ENCODE assay signal across 19 cellular contexts in the genomic region with DNA sequence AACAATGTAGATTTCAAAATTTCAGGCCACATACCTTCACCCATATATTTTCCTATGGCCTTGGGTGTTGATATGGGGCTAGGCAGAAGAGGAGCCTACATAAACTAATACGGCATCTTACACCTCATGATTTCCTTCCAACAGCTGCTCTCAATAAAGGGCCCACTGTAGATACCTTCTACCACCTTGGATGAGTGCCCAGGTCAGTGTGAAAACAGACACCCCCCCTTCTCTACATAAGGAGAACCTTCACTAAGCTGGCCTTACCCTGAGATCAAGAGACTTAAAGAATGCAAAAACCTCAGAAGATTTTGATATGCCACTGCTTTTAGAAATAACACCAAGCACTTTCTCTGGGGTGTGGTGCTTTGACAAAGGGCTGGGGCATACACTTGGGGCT. TPM values are rescaled to one million over a fixed set of nuclear protein-coding genes. Genes with fewer than 3 reads are reported as not detected.
A peak's percentile ranks its signal among the peaks of the same experiment; 100 is the strongest.
DNase-seq lines count a peak whose midpoint lies in the region; ATAC-seq and TF ChIP-seq lines count a peak whose summit lies in the region.
"Had no signal": no experiment of that assay in that cellular context is flagged by ENCODE, and none has a peak within 500 bp of the region (broad histone marks: within the 10 kb centered on the region; RNA-seq: fewer than 3 reads in every experiment).

No MANE protein-coding gene starts in this region.

- TF ChIP-seq CTCF in gastrocnemius medialis (IDR thresholded peaks at IDR 0.05 in 4 of 5, conservative IDR thresholded peaks at IDR 0.05 in 1 of 5): no peak

- no peaks in the 10 kb centered on the region for H3K27me3 Mint-ChIP-seq in CD8-positive, alpha-beta memory T cell
- no peaks in the 10 kb centered on the region for H3K27me3 Mint-ChIP-seq in central memory CD8-positive, alpha-beta T cell
- H3K27me3 Mint-ChIP-seq: activated CD4-positive, alpha-beta T cell treated with anti-CD3 and anti-CD28 coated beads for 36 hours; activated naive CD8-positive, alpha-beta T cell had no signal

- H3K27ac Mint-ChIP-seq in CD8-positive, alpha-beta memory T cell: peak overlapping the region; percentile 78 to 97 (median 91)
- H3K27ac Mint-ChIP-seq in central memory CD8-positive, alpha-beta T cell (ENCODE audit: low read depth): peak overlapping the region; percentile 86
- H3K27ac Mint-ChIP-seq: activated CD4-positive, alpha-beta T cell treated with anti-CD3 and anti-CD28 coated beads for 36 hours; activated naive CD8-positive, alpha-beta T cell; nephron progenitor cell had no signal

- TF ChIP-seq POLR2A in gastrocnemius medialis (IDR thresholded peaks at IDR 0.05): no peak

- peak; percentile 15 for DNase-seq in DMS 273 (lab: John Stamatoyannopoulos, UW; ENCODE audit: unreplicated experiment)
- DNase-seq in DMS 273 treated with DMSO at 0.1 percent for 48 hours (lab: John Stamatoyannopoulos, UW): no peak
- DNase-seq in CD8-positive, alpha-beta memory T cell: no peak
- no peak for DNase-seq in central memory CD8-positive, alpha-beta T cell (ENCODE audit: low spot score in 2 of 2)
- no peak for DNase-seq in gastrocnemius medialis
- DNase-seq in NCI-H345 (lab: John Stamatoyannopoulos, UW): no peak
- no peak for DNase-seq in occipital lobe (lab: John Stamatoyannopoulos, UW)
- DNase-seq in NCI-H524 treated with DMSO at 0.1 percent for 48 hours (lab: John Stamatoyannopoulos, UW): no peak
- DNase-seq: activated CD4-positive, alpha-beta T cell treated with anti-CD3 and anti-CD28 coated beads for 36 hours; glutamatergic neuron; left cardiac atrium; mesendoderm; NCI-H1105; nephron progenitor cell; stimulated activated CD4-positive, alpha-beta T cell treated with anti-CD3 and anti-CD28 coated beads, Interleukin-2, amount 100 ng/mL, for 24 hours; stomach; upper lobe of right lung had no signal

- CTCF ChIA-PET in CD8-positive, alpha-beta memory T cell (lab: Charles Lee): interaction anchor here (1.7 to 3.4 kb wide), 4 partner anchors 9 to 43 kb away, joined by 4 to 16 read pairs (median 12); partner anchors contain the start of gene SH3BP5

- ATAC-seq in central memory CD8-positive, alpha-beta T cell (replicated peaks; ENCODE audit: extremely low read depth, poor library complexity, severe bottlenecking): no peak
- no peak for ATAC-seq in gastrocnemius medialis
- ATAC-seq: activated CD4-positive, alpha-beta T cell treated with anti-CD3 and anti-CD28 coated beads for 36 hours; left cardiac atrium; upper lobe of right lung had no signal

- H3K36me3 ChIP-seq in CD8-positive, alpha-beta memory T cell (ENCODE audit: insufficient read depth, low read length): no peaks in the 10 kb centered on the region
- no peaks in the 10 kb centered on the region for H3K36me3 ChIP-seq in gastrocnemius medialis
- H3K36me3 ChIP-seq: stomach, upper lobe of right lung had no signal

- H3K27me3 ChIP-seq in CD8-positive, alpha-beta memory T cell (ENCODE audit: insufficient read depth, low read length, poor library complexity, severe bottlenecking): no peaks in the 10 kb centered on the region
- no peaks in the 10 kb centered on the region for H3K27me3 ChIP-seq in gastrocnemius medialis
- H3K27me3 ChIP-seq: stomach, upper lobe of right lung had no signal

- H3K27ac ChIP-seq in CD8-positive, alpha-beta memory T cell (ENCODE audit: low read depth, low read length): no peak overlapping the region
- H3K27ac ChIP-seq in gastrocnemius medialis: peak overlapping the region in 3 of 4 donors; percentile 45 to 81 (median 77)
- H3K27ac ChIP-seq: 22Rv1, upper lobe of right lung had no signal

- H3K9me3 ChIP-seq in CD8-positive, alpha-beta memory T cell (ENCODE audit: low read length): no peaks in the 10 kb centered on the region
- no peaks in the 10 kb centered on the region for H3K9me3 ChIP-seq in gastrocnemius medialis
- H3K9me3 ChIP-seq: stomach, upper lobe of right lung had no signal

- no peak overlapping the region for H3K4me3 ChIP-seq in CD8-positive, alpha-beta memory T cell (ENCODE audit: low read length)
- no peak overlapping the region for H3K4me3 ChIP-seq in gastrocnemius medialis
- H3K4me3 ChIP-seq: stomach, upper lobe of right lung had no signal

- peaks cover 90% of the 10 kb centered on the region for H3K4me1 ChIP-seq in CD8-positive, alpha-beta memory T cell (ENCODE audit: insufficient read depth, low read length)
- peaks cover 65 to 67% of the 10 kb centered on the region in 2 donors for H3K4me1 ChIP-seq in gastrocnemius medialis

- peaks cover 76 to 93% (median 93%) of the 10 kb centered on the region in 3 donors for H3K4me1 Mint-ChIP-seq in CD8-positive, alpha-beta memory T cell
- H3K4me1 Mint-ChIP-seq in central memory CD8-positive, alpha-beta T cell: peaks cover 73% of the 10 kb centered on the region

- in situ Hi-C loops in gastrocnemius medialis (cut with MboI; ENCODE audit: low sequenced_read_pairs in 4 of 4): no loop called here

- intact Hi-C loops in gastrocnemius medialis (cut with DNase I; ENCODE audit: low total_unique reads): no loop called here

- H3K4me3 Mint-ChIP-seq in CD8-positive, alpha-beta memory T cell: peak overlapping the region; percentile 5 to 72 (median 64)
- H3K4me3 Mint-ChIP-seq in central memory CD8-positive, alpha-beta T cell: peak overlapping the region; percentile 35
- H3K4me3 Mint-ChIP-seq: activated CD4-positive, alpha-beta T cell treated with anti-CD3 and anti-CD28 coated beads for 36 hours; activated naive CD8-positive, alpha-beta T cell; nephron progenitor cell had no signal

- POLR2A ChIA-PET in CD8-positive, alpha-beta memory T cell (lab: Charles Lee): interaction anchor here (0.6 kb wide), 2 partner anchors 58 to 975 kb away, joined by 3 read pairs; partner anchors contain the start of gene DPH3

- peaks cover 0 to 31% (median 11%) of the 10 kb centered on the region in 3 donors for H3K36me3 Mint-ChIP-seq in CD8-positive, alpha-beta memory T cell
- H3K36me3 Mint-ChIP-seq in central memory CD8-positive, alpha-beta T cell (ENCODE audit: insufficient read depth): peaks cover 11% of the 10 kb centered on the region

- no peaks in the 10 kb centered on the region for H3K9me3 Mint-ChIP-seq in CD8-positive, alpha-beta memory T cell
- H3K9me3 Mint-ChIP-seq in central memory CD8-positive, alpha-beta T cell: no peaks in the 10 kb centered on the region
- H3K9me3 Mint-ChIP-seq: nephron progenitor cell had no signal

RNA-seq across cellular contexts. Expression of gene SH3BP5, which starts 42.7 kb away (rescaled TPM):
- total RNA-seq in CD8-positive, alpha-beta memory T cell: 10 to 100 TPM; 14.2 to 15.5 TPM
- polyA plus RNA-seq in CD8-positive, alpha-beta memory T cell: 84.3 TPM
- total RNA-seq in gastrocnemius medialis: 100 to 1,000 TPM in 2 of 4 donors, 10 to 100 TPM in 2; 31.5 to 111 (median 75.5) TPM
- 61.6 TPM for total RNA-seq in occipital lobe
